Comparison of ENCODE assay signal across 8 cellular contexts in the genomic region with DNA sequence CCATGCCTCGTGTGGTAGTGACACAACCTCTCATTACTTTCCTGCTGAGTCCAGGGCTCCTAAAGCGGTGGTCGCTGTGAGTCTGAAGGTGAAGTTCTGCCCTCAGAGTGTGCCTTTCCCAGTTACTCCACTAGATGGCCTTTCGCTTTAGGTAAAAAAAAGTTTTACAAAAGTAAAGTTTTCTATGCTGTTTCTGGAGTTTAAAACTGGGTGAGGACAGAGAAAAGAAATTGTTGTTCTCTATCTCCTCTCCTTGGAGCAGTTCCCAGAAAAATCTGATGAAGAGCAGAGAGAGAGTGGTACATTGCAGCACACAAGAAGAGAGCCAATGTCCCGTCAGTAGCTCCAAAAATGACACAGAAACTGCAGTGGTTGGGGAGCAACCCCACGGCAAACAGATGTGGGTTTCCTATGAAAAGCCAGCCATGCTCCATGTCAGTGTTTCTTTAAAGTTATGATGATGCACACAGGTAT.
DNase-seq lines count a peak whose midpoint lies in the region; ATAC-seq and TF ChIP-seq lines count a peak whose summit lies in the region.

No MANE protein-coding gene starts in this region.

- TF ChIP-seq RAD21 in Ishikawa (IDR thresholded peaks at IDR 0.05; ENCODE audit: low read depth), result peak; percentile 43; the same call in 1 of the 2 replicates

- H3K9me3 ChIP-seq in DND-41 (ENCODE audit: insufficient read depth, low read length, severe bottlenecking) (no peaks in the 10 kb centered on the region), right lobe of liver (no peaks in the 10 kb centered on the region)

- DNase-seq in DND-41, result peak; percentile 19
- peak; percentile 33 for DNase-seq in brain microvascular endothelial cell
- no peak for DNase-seq in right lobe of liver
- no peak for DNase-seq in NCI-H1105 treated with DMSO at 0.1 percent for 48 hours (lab: John Stamatoyannopoulos, UW)

- no peak overlapping the region for H2AFZ ChIP-seq in DND-41 (ENCODE audit: low read depth, low read length)

- H4K20me1 ChIP-seq in DND-41 (ENCODE audit: insufficient read depth, low read length), result no peaks in the 10 kb centered on the region

- H3K79me2 ChIP-seq in DND-41 (ENCODE audit: insufficient read depth, low read length), result no peaks in the 10 kb centered on the region

- no peak for TF ChIP-seq POLR2A in right lobe of liver (IDR thresholded peaks at IDR 0.05)

- H3K36me3 ChIP-seq in DND-41 (ENCODE audit: insufficient read depth, low read length) (peaks cover 32% of the 10 kb centered on the region), brain microvascular endothelial cell (replicated peaks) (no peaks in the 10 kb centered on the region), right lobe of liver (no peaks in the 10 kb centered on the region)

- H3K4me2 ChIP-seq in DND-41 (ENCODE audit: insufficient read depth, low read length), result no peak overlapping the region

- TF ChIP-seq EP300 in Ishikawa (IDR thresholded peaks at IDR 0.05; ENCODE audit: borderline replicate concordance), result no peak

- intact Hi-C loops in right lobe of liver (cut with DNase I), result no loop called here

- H3K27ac ChIP-seq in DND-41 (ENCODE audit: low read length), result no peak overlapping the region
- H3K27ac ChIP-seq in brain microvascular endothelial cell, result no peak overlapping the region
- H3K27ac ChIP-seq in right lobe of liver, result no peak overlapping the region

- no peak overlapping the region for H3K4me3 ChIP-seq in DND-41 (ENCODE audit: low read depth in 1 of 2, low read length in 2 of 2)
- no peak overlapping the region for H3K4me3 ChIP-seq in brain microvascular endothelial cell (ENCODE audit: low read depth, low read length)
- H3K4me3 ChIP-seq in right lobe of liver, result no peak overlapping the region

- no peaks in the 10 kb centered on the region for H3K27me3 ChIP-seq in DND-41 (ENCODE audit: insufficient read depth, low read length, poor library complexity)
- H3K27me3 ChIP-seq in brain microvascular endothelial cell (replicated peaks), result no peaks in the 10 kb centered on the region
- no peaks in the 10 kb centered on the region for H3K27me3 ChIP-seq in right lobe of liver

- WGBS in right lobe of liver (ENCODE audit: insufficient coverage, low coverage, low lambda C conversion rate, missing lambda C conversion rate), result 7% methylated on average over 5 of the region's 6 CpGs

- peak; percentile 73 for TF ChIP-seq CTCF in DND-41 (IDR thresholded peaks at IDR 0.05; ENCODE audit: borderline replicate concordance, extremely low read depth, low read length, poor library complexity, severe bottlenecking)
- peak; percentile 85 for TF ChIP-seq CTCF in brain microvascular endothelial cell (IDR thresholded peaks at IDR 0.05; ENCODE audit: low read depth, low read length, missing control alignments)
- TF ChIP-seq CTCF in right lobe of liver (IDR thresholded peaks at IDR 0.05), result peak; percentile 50 to 62 (median 60)

- H3K4me1 ChIP-seq in DND-41 (ENCODE audit: insufficient read depth, low read length), result no peaks in the 10 kb centered on the region
- H3K4me1 ChIP-seq in right lobe of liver, result peaks cover 0 to 26% (median 0%) of the 10 kb centered on the region in 4 donors

- in situ Hi-C loops in brain microvascular endothelial cell (cut with HindIII; ENCODE audit: low pct_ligation_motif_present, low sequenced_read_pairs), result loop anchor here (25.0 kb wide), 2 partner anchors 257 to 707 kb away; partner anchors contain the start of gene GLI3

- ATAC-seq in DND-41 (ENCODE audit: insufficient read depth, low read depth) (peak; percentile 62; the same call in 2 of the 3 replicates), right lobe of liver (peak; percentile 25 to 57 (median 38)), GM18511 (IDR thresholded peaks at IDR 0.05; ENCODE audit: unreplicated experiment) (no peak), GM21528 (IDR thresholded peaks at IDR 0.05; ENCODE audit: low FRiP score, unreplicated experiment) (no peak), HG03342 (IDR thresholded peaks at IDR 0.05; ENCODE audit: unreplicated experiment) (no peak)

- no peak overlapping the region for H3K9ac ChIP-seq in DND-41 (ENCODE audit: low read depth, low read length)

TF ChIP-seq in Ishikawa, 13 proteins besides CTCF, POLR2A, EP300 and RAD21:
- no peak for TF ChIP-seq TCF12 (IDR thresholded peaks at IDR 0.05; ENCODE audit: low read depth)

Comparison
In these comparisons a context has a peak if more than half of its experiments do, and no peak if none do; other contexts are left out.
1. ATAC-seq: peak in DND-41 (single experiment) and right lobe of liver (4 of 4); none in GM18511 (single experiment), GM21528 (single experiment) and HG03342 (single experiment).
2. DNase-seq: peak in DND-41 (single experiment) and brain microvascular endothelial cell (single experiment); none in right lobe of liver (0 of 3) and NCI-H1105 treated with DMSO at 0.1 percent for 48 hours (single experiment).
3. Peak in every context shown above with its lines, with median percentiles within 50 percentile points of each other: CTCF ChIP-seq.